In the genomic region with DNA sequence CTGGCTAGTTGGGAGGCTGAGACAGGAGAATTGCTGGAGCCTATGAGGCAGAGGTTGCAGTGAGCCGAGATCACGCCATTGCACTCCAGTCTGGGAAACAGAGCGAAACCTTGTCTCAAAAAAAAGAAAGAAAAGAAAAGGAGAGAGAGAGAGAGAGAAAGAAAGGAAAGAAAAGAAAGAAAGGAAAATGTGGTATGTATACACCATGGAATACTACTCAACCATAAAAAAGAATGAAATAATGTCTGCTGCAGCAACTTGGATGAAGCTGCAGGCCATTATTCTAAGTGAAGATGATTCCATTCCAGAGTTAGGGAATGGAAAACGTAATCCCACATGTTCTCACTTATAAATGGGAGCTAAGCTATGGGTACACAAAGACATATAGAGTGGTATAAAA, we compare ENCODE assay signal across 8 cellular contexts.
"Had no signal": no experiment of that assay in that cellular context is flagged by ENCODE, and none has a peak within 500 bp of the region (broad histone marks: within the 10 kb centered on the region; RNA-seq: fewer than 3 reads in every experiment).

No MANE protein-coding gene starts in this region.

- H3K27ac Mint-ChIP-seq: GM23338, H9, HFFc6 had no signal

- H3K4me3 Mint-ChIP-seq: GM23338, H9, HFFc6 had no signal

- H3K9me3 Mint-ChIP-seq: H9, HFFc6 had no signal

- H3K9me3 ChIP-seq: HAP-1 had no signal

- DNase-seq: GM23248, GOT3, H7, H9, HCEC 1CT, HFFc6 had no signal

- H3K4me3 ChIP-seq: GM23248, GM23338, HAP-1 had no signal

- H3K36me3 ChIP-seq: HAP-1 had no signal

- H3K27ac ChIP-seq: GM23248 had no signal
